23 cellular contexts compared by ENCODE assay signal in the genomic region with DNA sequence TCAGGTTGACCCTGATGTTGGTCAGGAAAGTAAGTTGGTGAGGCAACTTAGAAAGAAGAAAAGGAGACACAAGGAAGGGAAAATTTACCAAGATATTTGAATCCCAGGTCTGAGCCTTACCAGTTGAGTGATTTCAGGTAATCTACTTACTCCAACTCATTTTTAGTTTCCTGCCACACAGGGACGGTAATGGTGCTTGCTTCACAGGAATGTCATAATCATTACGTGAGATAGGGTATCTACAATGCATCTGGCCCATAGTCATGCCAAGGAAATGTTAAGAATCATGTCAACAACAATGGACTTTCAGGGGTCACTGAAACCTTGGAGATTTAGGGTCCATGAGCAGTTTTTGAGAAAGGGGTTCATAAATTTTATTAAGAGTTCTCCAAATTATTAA.
DNase-seq lines count a peak whose midpoint lies in the region; ATAC-seq and TF ChIP-seq lines count a peak whose summit lies in the region.
"Had no signal": no experiment of that assay in that cellular context is flagged by ENCODE, and none has a peak within 500 bp of the region (broad histone marks: within the 10 kb centered on the region; RNA-seq: fewer than 3 reads in every experiment).

No MANE protein-coding gene starts in this region.

- no peaks in the 10 kb centered on the region for H3K9me3 Mint-ChIP-seq in activated T-cell treated with anti-CD3 and anti-CD28 coated beads, Interleukin-2, amount 50 U/mL, for 72 hours
- H3K9me3 Mint-ChIP-seq: CD4-positive, alpha-beta T cell; GM23338 had no signal

- H3K27me3 Mint-ChIP-seq in activated T-cell treated with anti-CD3 and anti-CD28 coated beads, Interleukin-2, amount 50 U/mL, for 72 hours (ENCODE audit: low read depth): no peaks in the 10 kb centered on the region
- H3K27me3 Mint-ChIP-seq: CD4-positive, alpha-beta T cell; CD8-positive, alpha-beta memory T cell had no signal

- H3K27ac Mint-ChIP-seq in activated T-cell treated with anti-CD3 and anti-CD28 coated beads, Interleukin-2, amount 50 U/mL, for 72 hours: no peak overlapping the region
- H3K27ac Mint-ChIP-seq: CD14-positive monocyte; CD4-positive, alpha-beta T cell; CD8-positive, alpha-beta memory T cell; GM23338; H9 had no signal

- no peak for ATAC-seq in activated T-cell treated with anti-CD3 and anti-CD28 coated beads, Interleukin-2, amount 50 U/mL, for 72 hours (replicated peaks in 1 of 2)
- no peak for ATAC-seq in HG03521 (IDR thresholded peaks at IDR 0.05; ENCODE audit: unreplicated experiment)
- ATAC-seq: A549, GM23338, HCT116 had no signal

- peak overlapping the region; percentile 63 for H3K27ac ChIP-seq in SJCRH30
- H3K27ac ChIP-seq: A549; BLaER1 treated with 17β-estradiol and CSF1 and Interleukin-3, amounts not matched to agents 10 nM and 100 nM had no signal

- H3K27me3 ChIP-seq in SJCRH30: no peaks in the 10 kb centered on the region
- H3K27me3 ChIP-seq in kidney epithelial cell (ENCODE audit: control insufficient read depth, insufficient read depth, low read length): no peaks in the 10 kb centered on the region
- H3K27me3 ChIP-seq: BE2C; BLaER1 treated with 17β-estradiol and CSF1 and Interleukin-3, amounts not matched to agents 10 nM and 100 nM had no signal

- H3K4me3 Mint-ChIP-seq in activated T-cell treated with anti-CD3 and anti-CD28 coated beads, Interleukin-2, amount 50 U/mL, for 72 hours: no peak overlapping the region
- H3K4me3 Mint-ChIP-seq: CD14-positive monocyte; CD4-positive, alpha-beta T cell; CD8-positive, alpha-beta memory T cell; GM23338; H9 had no signal

- no peak for TF ChIP-seq CTCF in kidney epithelial cell (IDR thresholded peaks at IDR 0.05; ENCODE audit: insufficient read depth, low read length, poor library complexity, severe bottlenecking)

- H3K4me3 ChIP-seq in SJCRH30: no peak overlapping the region
- H3K4me3 ChIP-seq in kidney epithelial cell (ENCODE audit: low read depth, low read length): no peak overlapping the region
- H3K4me3 ChIP-seq: A549; BLaER1 treated with 17β-estradiol and CSF1 and Interleukin-3, amounts not matched to agents 10 nM and 100 nM; GM23338 had no signal

- no peaks in the 10 kb centered on the region for H3K36me3 Mint-ChIP-seq in activated T-cell treated with anti-CD3 and anti-CD28 coated beads, Interleukin-2, amount 50 U/mL, for 72 hours (ENCODE audit: insufficient read depth in 2 of 2)
- H3K36me3 Mint-ChIP-seq: CD14-positive monocyte; CD8-positive, alpha-beta memory T cell had no signal

- peaks cover 59% of the 10 kb centered on the region for H3K4me1 ChIP-seq in SJCRH30
- H3K4me1 ChIP-seq: A549, BE2C had no signal

- H3K4me1 Mint-ChIP-seq in activated T-cell treated with anti-CD3 and anti-CD28 coated beads, Interleukin-2, amount 50 U/mL, for 72 hours (ENCODE audit: low read depth): no peaks in the 10 kb centered on the region
- H3K4me1 Mint-ChIP-seq: CD14-positive monocyte; CD8-positive, alpha-beta memory T cell; GM23338; H9 had no signal

- H3K36me3 ChIP-seq in SJCRH30 (no peaks in the 10 kb centered on the region), kidney epithelial cell (ENCODE audit: control insufficient read depth, insufficient read depth, low read length) (no peaks in the 10 kb centered on the region)
- H3K36me3 ChIP-seq: BE2C; BLaER1 treated with 17β-estradiol and CSF1 and Interleukin-3, amounts not matched to agents 10 nM and 100 nM had no signal

- no peaks in the 10 kb centered on the region for H3K9me3 ChIP-seq in SJCRH30 (replicated peaks)
- H3K9me3 ChIP-seq: A549; BE2C; BLaER1 treated with 17β-estradiol and CSF1 and Interleukin-3, amounts not matched to agents 10 nM and 100 nM had no signal

- DNase-seq in SJCRH30 (peak in 1 of 2 experiments; percentile 15), kidney epithelial cell (ENCODE audit: low read depth) (peak; percentile 18), left kidney (ENCODE audit: low read depth, low spot score) (peak; percentile 33), renal cortical epithelial cell (ENCODE audit: low read depth) (peak; percentile 53), SKM-1 (lab: John Stamatoyannopoulos, UW; ENCODE audit: unreplicated experiment) (no peak)
- no peak for DNase-seq in activated T-cell treated with anti-CD3 and anti-CD28 coated beads, Interleukin-2, amount 50 U/mL, for 72 hours
- DNase-seq: 8988T; ACHN; AML-193; BE2C; Calu3; CD4-positive, alpha-beta T cell; CD8-positive, alpha-beta memory T cell; DMS53; DMS79 treated with DMSO at 0.1 percent for 48 hours; GF-D8; H9 had no signal

Comparison
In these comparisons a context has a peak if more than half of its experiments do, and no peak if none do; other contexts are left out.
1. DNase-seq: peak in kidney epithelial cell (single experiment), left kidney (single experiment) and renal cortical epithelial cell (single experiment); none in activated T-cell treated with anti-CD3 and anti-CD28 coated beads, Interleukin-2, amount 50 U/mL, for 72 hours (0 of 2) and SKM-1 (single experiment).